In genomic region chr1:145986551-145986950, GRCh38 we compare ENCODE assay signal across 16 cellular contexts. TPM values are rescaled to one million over a fixed set of nuclear protein-coding genes. Genes with fewer than 3 reads are reported as not detected.
A peak's percentile ranks its signal among the peaks of the same experiment; 100 is the strongest.
DNase-seq lines count a peak whose midpoint lies in the region; ATAC-seq and TF ChIP-seq lines count a peak whose summit lies in the region.
"Had no signal": no experiment of that assay in that cellular context is flagged by ENCODE, and none has a peak within 500 bp of the region (broad histone marks: within the 10 kb centered on the region; RNA-seq: fewer than 3 reads in every experiment).

No MANE protein-coding gene starts in this region.

- no peak for TF ChIP-seq POLR2A in ovary (IDR thresholded peaks at IDR 0.05)

- no peak for TF ChIP-seq EP300 in ovary (IDR thresholded peaks at IDR 0.05)

- H3K36me3 ChIP-seq in heart right ventricle (no peaks in the 10 kb centered on the region), duodenal mucosa (ENCODE audit: control insufficient read depth in 1 of 2, insufficient read depth in 2 of 2, low read length in 2 of 2) (no peaks in the 10 kb centered on the region), neutrophil (peaks cover 7% of the 10 kb centered on the region), urinary bladder (ENCODE audit: insufficient read depth) (no peaks in the 10 kb centered on the region), ovary (no peaks in the 10 kb centered on the region)

- H3K4me3 ChIP-seq in heart right ventricle (no peak overlapping the region), duodenal mucosa (ENCODE audit: low read depth in 1 of 2, low read length in 2 of 2) (no peak overlapping the region), neutrophil (ENCODE audit: low read depth in 1 of 2, low read length in 1 of 2) (peak overlapping the region; percentile 53 to 58), urinary bladder (ENCODE audit: low read depth, low read length) (no peak overlapping the region), ovary (no peak overlapping the region)

- H3K9me3 ChIP-seq in heart right ventricle: no peaks in the 10 kb centered on the region
- no peaks in the 10 kb centered on the region for H3K9me3 ChIP-seq in duodenal mucosa (ENCODE audit: control insufficient read depth in 1 of 2, low read length in 2 of 2)
- no peaks in the 10 kb centered on the region for H3K9me3 ChIP-seq in neutrophil
- no peaks in the 10 kb centered on the region for H3K9me3 ChIP-seq in ovary

- DNase-seq in heart right ventricle: no peak
- DNase-seq in left ventricle myocardium superior: no peak
- no peak for DNase-seq in superior temporal gyrus (ENCODE audit: extremely low spot score)
- DNase-seq in DMS79 (lab: John Stamatoyannopoulos, UW): no peak
- no peak for DNase-seq in ovary
- DNase-seq: activated CD4-positive, CD25-positive, alpha-beta regulatory T cell treated with anti-CD3 and anti-CD28 coated beads, Interleukin-2, amount 50 U/mL, for 72 hours; activated T-cell treated with anti-CD3 and anti-CD28 coated beads for 4 hours; effector CD4-positive, alpha-beta T cell; foreskin melanocyte; MV-4-11; small intestine; T-cell had no signal

- no peak overlapping the region for H3K9ac ChIP-seq in duodenal mucosa (ENCODE audit: low read depth in 1 of 2, low read length in 2 of 2)

- H3K4me1 ChIP-seq in heart right ventricle (peaks cover 33 to 94% (median 64%) of the 10 kb centered on the region in 9 donors), duodenal mucosa (ENCODE audit: control insufficient read depth in 1 of 2, insufficient read depth in 2 of 2, low read length in 2 of 2) (peaks cover 35 to 38% of the 10 kb centered on the region in 2 donors), neutrophil (ENCODE audit: control insufficient read depth in 1 of 2, insufficient read depth in 1 of 2, low read depth in 1 of 2, low read length in 1 of 2) (peaks cover 75 to 77% of the 10 kb centered on the region in 2 experiments), urinary bladder (ENCODE audit: insufficient read depth) (peaks cover 5% of the 10 kb centered on the region), ovary (ENCODE audit: insufficient read depth) (peaks cover 10% of the 10 kb centered on the region)

- H3K27me3 ChIP-seq in heart right ventricle (no peaks in the 10 kb centered on the region), duodenal mucosa (ENCODE audit: control insufficient read depth in 1 of 2, insufficient read depth in 2 of 2, low read length in 2 of 2) (no peaks in the 10 kb centered on the region), neutrophil (no peaks in the 10 kb centered on the region), ovary (no peaks in the 10 kb centered on the region)

- intact Hi-C loops in heart right ventricle (cut with DNase I): no loop called here
- intact Hi-C loops in left ventricle myocardium superior (cut with micrococcal nuclease): no loop called here
- intact Hi-C loops in ovary (cut with DNase I): no loop called here

- peak overlapping the region; percentile 92 to 97 (median 95) for H3K27ac ChIP-seq in heart right ventricle
- peak overlapping the region; percentile 75 for H3K27ac ChIP-seq in duodenal mucosa (ENCODE audit: low read depth, low read length)
- H3K27ac ChIP-seq in neutrophil: peak overlapping the region; percentile 98
- peak overlapping the region; percentile 16 for H3K27ac ChIP-seq in urinary bladder (ENCODE audit: low read depth)
- H3K27ac ChIP-seq in ovary: no peak overlapping the region

- ATAC-seq in heart right ventricle: no peak
- ATAC-seq in left ventricle myocardium superior: no peak
- ATAC-seq: T-cell had no signal

- TF ChIP-seq CTCF in heart right ventricle (IDR thresholded peaks at IDR 0.05) (no peak), neutrophil (IDR thresholded peaks at IDR 0.05) (no peak), ovary (IDR thresholded peaks at IDR 0.05) (no peak)

- 76 to 83% methylated on average over 6 of the region's 6 CpGs for WGBS in heart right ventricle, 2 donors
- 92% methylated on average over 6 of the region's 6 CpGs for WGBS in urinary bladder
- WGBS in ovary, 3 donors: 91 to 96% (median 95%) methylated on average over 6 of the region's 6 CpGs

RNA-seq across cellular contexts. Expression of gene TXNIP, which starts 9.8 kb away (rescaled TPM):
- total RNA-seq in heart right ventricle (1,000 to 10,000 TPM in 2 of 10 donors, 100 to 1,000 TPM in 8; 544 to 1,142 (median 777) TPM), left ventricle myocardium superior (954 TPM), urinary bladder (920 TPM), ovary (1,000 to 10,000 TPM in 1 of 7 donors, 100 to 1,000 TPM in 6; 335 to 1,406 (median 617) TPM)
- polyA plus RNA-seq in heart right ventricle (100 to 1,000 TPM; 231 to 681 TPM), urinary bladder (1,029 TPM), ovary (1,000 to 10,000 TPM in 1 of 2 donors, 100 to 1,000 TPM in 1; 570 to 1,154 TPM)

RNA-seq across cellular contexts. Expression of gene POLR3GL, which starts 22.1 kb away (rescaled TPM):
- total RNA-seq in heart right ventricle: 10 to 100 TPM; 30.9 to 44.7 (median 38.5) TPM
- 10 to 100 TPM; 44.2 to 64.5 TPM for polyA plus RNA-seq in heart right ventricle
- 44.0 TPM for total RNA-seq in left ventricle myocardium superior
- 16.5 TPM for total RNA-seq in urinary bladder
- polyA plus RNA-seq in urinary bladder: 46.6 TPM
- 10 to 100 TPM; 16.7 to 27.9 (median 23.4) TPM for total RNA-seq in ovary
- 10 to 100 TPM; 40.6 to 51.4 TPM for polyA plus RNA-seq in ovary

RNA-seq across cellular contexts. Expression of gene ANKRD34A, which starts 22.2 kb away (rescaled TPM):
- total RNA-seq in heart right ventricle (1 to 10 TPM in 6 of 10 donors, under 1 TPM in 4; 0.66 to 1.5 (median 1.0) TPM), left ventricle myocardium superior (0.52 TPM), urinary bladder (0.21 TPM), ovary (1 to 10 TPM in 6 of 7 donors, under 1 TPM in 1; 0.48 to 5.2 (median 3.1) TPM)
- polyA plus RNA-seq in heart right ventricle (1 to 10 TPM in 1 of 2 donors, under 1 TPM in 1; 0.88 to 1.7 TPM), urinary bladder (1.4 TPM), ovary (under 1 TPM; 0.50 to 0.62 TPM)

RNA-seq across cellular contexts. Expression of gene LIX1L, which starts 28.7 kb away (rescaled TPM):
- total RNA-seq in heart right ventricle (10 to 100 TPM; 21.2 to 30.0 (median 24.5) TPM), left ventricle myocardium superior (25.2 TPM), urinary bladder (29.6 TPM), ovary (100 to 1,000 TPM in 1 of 7 donors, 10 to 100 TPM in 6; 37.9 to 102 (median 73.9) TPM)
- polyA plus RNA-seq in heart right ventricle (1 to 10 TPM; 7.1 to 9.4 TPM), urinary bladder (25.6 TPM), ovary (10 to 100 TPM; 28.7 to 52.6 TPM)

RNA-seq across cellular contexts. Expression of gene HJV, which starts 35.0 kb away (rescaled TPM):
- total RNA-seq in heart right ventricle: 100 to 1,000 TPM in 1 of 10 donors, 10 to 100 TPM in 9; 26.8 to 115 (median 76.5) TPM
- polyA plus RNA-seq in heart right ventricle: 10 to 100 TPM in 1 of 2 donors, under 1 TPM in 1; 0.52 to 18.8 TPM
- 71.9 TPM for total RNA-seq in left ventricle myocardium superior
- 9.4 TPM for total RNA-seq in urinary bladder
- polyA plus RNA-seq in urinary bladder: 0.11 TPM
- not detected for total RNA-seq in ovary
- not detected for polyA plus RNA-seq in ovary
- total RNA-seq: T-cell had no signal
- polyA plus RNA-seq: AG04450, small intestine had no signal

Comparison
In these comparisons a context has a peak if more than half of its experiments do, and no peak if none do; other contexts are left out.
1. H3K27ac ChIP-seq: peak in heart right ventricle (10 of 10), duodenal mucosa (single experiment), neutrophil (single experiment) and urinary bladder (single experiment); none in ovary (0 of 2).
2. H3K4me3 ChIP-seq: peak in neutrophil (2 of 2); none in heart right ventricle (0 of 10), duodenal mucosa (0 of 2), urinary bladder (single experiment) and ovary (single experiment).